Comparison of ENCODE assay signal across 28 cellular contexts in the genomic region with DNA sequence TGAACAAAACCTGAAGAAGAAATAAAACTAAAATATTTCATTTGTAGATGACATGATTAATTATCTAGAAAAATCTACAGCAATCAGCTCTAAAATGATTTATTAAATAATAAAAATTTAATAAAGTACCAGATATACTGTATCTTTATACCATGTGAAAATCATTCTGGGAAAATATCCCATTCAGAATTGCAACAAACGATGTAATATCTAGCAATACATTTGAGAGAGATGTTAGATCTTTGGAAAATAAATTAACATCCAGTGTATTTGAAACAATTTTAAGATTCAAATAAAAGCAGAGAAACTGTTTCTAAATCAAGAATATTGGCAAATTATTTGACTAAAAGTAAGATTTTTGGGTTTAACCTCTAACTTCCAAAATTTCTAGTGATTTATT.
"Had no signal": no experiment of that assay in that cellular context is flagged by ENCODE, and none has a peak within 500 bp of the region (broad histone marks: within the 10 kb centered on the region; RNA-seq: fewer than 3 reads in every experiment).

No MANE protein-coding gene starts in this region.

- H3K27ac ChIP-seq: adrenal gland, body of pancreas, dorsolateral prefrontal cortex, foreskin keratinocyte, gastrocnemius medialis, heart left ventricle, WERI-Rb-1 had no signal

- H3K4me1 ChIP-seq: adrenal gland, body of pancreas, foreskin keratinocyte had no signal

- ATAC-seq: activated CD4-positive, CD25-positive, alpha-beta regulatory T cell treated with anti-CD3 and anti-CD28 coated beads, Interleukin-2, amount 50 U/mL, for 24 hours; activated CD8-positive, alpha-beta T cell treated with anti-CD3 and anti-CD28 coated beads for 36 hours; body of pancreas; esophagus mucosa; foreskin keratinocyte; gastrocnemius medialis; heart left ventricle; T-cell had no signal

- DNase-seq: activated B cell treated with CpG ODN at 0.5 μM for 24 hours; activated CD4-positive, alpha-beta T cell treated with anti-CD3 and anti-CD28 coated beads for 48 hours; activated CD4-positive, alpha-beta T cell treated with anti-CD3 and anti-CD28 coated beads, Interleukin-2, amount 50 U/mL, for 1 hour; activated CD4-positive, alpha-beta T cell treated with anti-CD3 and anti-CD28 coated beads, Interleukin-2, amount 50 U/mL, for 48 hours; activated CD8-positive, alpha-beta memory T cell treated with anti-CD3 and anti-CD28 coated beads for 24 hours; activated CD8-positive, alpha-beta T cell treated with anti-CD3 and anti-CD28 coated beads for 36 hours; activated effector memory CD4-positive, alpha-beta T cell treated with Interleukin-2 at 50 U/mL for 16 hours; activated gamma-delta T cell treated with Interleukin-2 at 50 U/mL for 16 hours; activated naive CD4-positive, alpha-beta T cell treated with anti-CD3 and anti-CD28 coated beads, Interleukin-2, amount 50 U/mL, for 16 hours; activated naive CD4-positive, alpha-beta T cell treated with Interleukin-2 at 50 U/mL for 16 hours; activated T-cell treated with anti-CD3 and anti-CD28 coated beads, Interleukin-2, amount 50 U/mL, for 4 hours; amygdala; body of pancreas; caudate nucleus; dorsolateral prefrontal cortex; effector memory CD4-positive, alpha-beta T cell; endodermal cell; foreskin keratinocyte; gastrocnemius medialis; glutamatergic neuron; heart left ventricle; T-cell; T1000; WERI-Rb-1 had no signal

- H3K27me3 ChIP-seq: adrenal gland, body of pancreas, dorsolateral prefrontal cortex, foreskin keratinocyte, gastrocnemius medialis, heart left ventricle had no signal

- H3K4me3 ChIP-seq: adrenal gland, body of pancreas, dorsolateral prefrontal cortex, gastrocnemius medialis, heart left ventricle had no signal

- H3K9me3 ChIP-seq: adrenal gland, body of pancreas, gastrocnemius medialis, heart left ventricle had no signal

- H3K36me3 ChIP-seq: adrenal gland, gastrocnemius medialis, heart left ventricle, WERI-Rb-1 had no signal

- FAIRE-seq: colon had no signal
